Comparison of ENCODE assay signal across 27 cellular contexts in the genomic region with DNA sequence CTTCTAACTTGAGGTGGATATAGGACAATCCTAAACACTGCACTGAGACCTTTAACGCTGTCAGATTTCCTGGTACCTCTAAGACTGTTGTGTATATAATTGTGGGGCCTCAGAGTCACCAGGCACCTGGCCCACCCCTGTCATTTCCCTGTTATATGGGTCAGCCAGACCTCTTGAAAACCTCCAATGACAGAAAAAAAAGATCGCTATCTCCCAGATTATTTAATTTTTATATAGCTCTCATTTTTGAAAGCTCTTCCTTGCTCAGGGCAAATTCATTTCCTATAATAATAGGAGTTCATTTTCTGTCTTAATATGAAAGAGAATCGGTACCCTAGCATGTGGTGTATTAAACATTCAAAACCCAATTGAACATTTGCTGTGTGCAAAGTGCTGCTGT. TPM values are rescaled to one million over a fixed set of nuclear protein-coding genes. Genes with fewer than 3 reads are reported as not detected.
A peak's percentile ranks its signal among the peaks of the same experiment; 100 is the strongest.
DNase-seq lines count a peak whose midpoint lies in the region; ATAC-seq and TF ChIP-seq lines count a peak whose summit lies in the region.
"Had no signal": no experiment of that assay in that cellular context is flagged by ENCODE, and none has a peak within 500 bp of the region (broad histone marks: within the 10 kb centered on the region; RNA-seq: fewer than 3 reads in every experiment).

No MANE protein-coding gene starts in this region.

- H3K27ac ChIP-seq in cardiac muscle cell (peak overlapping the region; percentile 50), mesenchymal stem cell (ENCODE audit: low read length, poor library complexity, severe bottlenecking) (peak overlapping the region; percentile 27), SJCRH30 (no peak overlapping the region)
- H3K27ac ChIP-seq: BLaER1 had no signal

- DNase-seq in cardiac muscle cell (ENCODE audit: low read depth in 1 of 2, low spot score in 1 of 2) (no peak), left ventricle myocardium superior (no peak), SK-N-DZ (ENCODE audit: low spot score) (peak; percentile 15), mesenchymal stem cell (no peak), SJCRH30 (no peak), sciatic nerve (ENCODE audit: low spot score) (no peak)
- DNase-seq: 8988T; ACHN; BE2C; C1 segment of cervical spinal cord; CD4-positive, alpha-beta memory T cell; CD4-positive, CD25-positive, alpha-beta regulatory T cell; CD8-positive, alpha-beta memory T cell; COR-L47; DMS 273 treated with DMSO at 0.1 percent for 48 hours; DMS153; DMS53; DMS79; DND-41; EL; GDM1 had no signal

- no peak overlapping the region for H2BK15ac ChIP-seq in mesenchymal stem cell (ENCODE audit: low read depth, poor library complexity, severe bottlenecking)

- ATAC-seq in left ventricle myocardium superior: no peak
- no peak for ATAC-seq in sciatic nerve
- ATAC-seq: GM12878 had no signal

- no peak overlapping the region for H2BK5ac ChIP-seq in mesenchymal stem cell (ENCODE audit: low read depth, low read length, poor library complexity, severe bottlenecking)

- H3K18ac ChIP-seq in mesenchymal stem cell (ENCODE audit: low read depth in 1 of 2, low read length in 2 of 2): no peak overlapping the region

- WGBS in mesenchymal stem cell: 50% methylated on average over 2 of the region's 3 CpGs

- TF ChIP-seq CTCF in cardiac muscle cell (IDR thresholded peaks at IDR 0.05; ENCODE audit: low read depth, low read length): no peak

- no peak overlapping the region for H4K91ac ChIP-seq in mesenchymal stem cell (ENCODE audit: low read length)

- no peak overlapping the region for H2BK12ac ChIP-seq in mesenchymal stem cell (ENCODE audit: low read length in 2 of 2)

- no peak overlapping the region for H3K9ac ChIP-seq in mesenchymal stem cell (ENCODE audit: low read length)
- H3K9ac ChIP-seq: BLaER1 had no signal

- H2AK5ac ChIP-seq in mesenchymal stem cell (ENCODE audit: low read length, severe bottlenecking): peak overlapping the region; percentile 76

- no peak overlapping the region for H2BK120ac ChIP-seq in mesenchymal stem cell (ENCODE audit: low read depth, low read length)

- no peak overlapping the region for H3K4ac ChIP-seq in mesenchymal stem cell (ENCODE audit: low read depth in 1 of 2, low read length in 2 of 2)

- no peak overlapping the region for H2AFZ ChIP-seq in mesenchymal stem cell (ENCODE audit: low read depth, low read length)

- H3K36me3 ChIP-seq in cardiac muscle cell (peaks cover 33% of the 10 kb centered on the region), mesenchymal stem cell (ENCODE audit: control insufficient read depth in 1 of 2, insufficient read depth in 2 of 2, low read depth in 1 of 2, low read length in 2 of 2) (no peaks in the 10 kb centered on the region), SJCRH30 (no peaks in the 10 kb centered on the region)
- H3K36me3 ChIP-seq: BE2C, BLaER1 had no signal

- H3K4me3 ChIP-seq in cardiac muscle cell: no peak overlapping the region
- H3K4me3 ChIP-seq in mesenchymal stem cell (ENCODE audit: insufficient read depth in 1 of 2, low read depth in 1 of 2, low read length in 2 of 2): no peak overlapping the region
- no peak overlapping the region for H3K4me3 ChIP-seq in SJCRH30
- H3K4me3 ChIP-seq: BLaER1, GM12878 had no signal

- H3K14ac ChIP-seq in mesenchymal stem cell (ENCODE audit: low read length in 2 of 2): no peak overlapping the region

- H3K9me3 ChIP-seq in cardiac muscle cell (ENCODE audit: low read depth) (no peaks in the 10 kb centered on the region), mesenchymal stem cell (ENCODE audit: control insufficient read depth, low read length) (no peaks in the 10 kb centered on the region), SJCRH30 (replicated peaks) (no peaks in the 10 kb centered on the region)
- H3K9me3 ChIP-seq: BE2C, BLaER1 had no signal

- no peak overlapping the region for H3K4me2 ChIP-seq in mesenchymal stem cell (ENCODE audit: low read length, poor library complexity, severe bottlenecking)

- peaks cover 6% of the 10 kb centered on the region for H3K4me1 ChIP-seq in cardiac muscle cell (ENCODE audit: low read depth)
- H3K4me1 ChIP-seq in mesenchymal stem cell (ENCODE audit: control insufficient read depth, insufficient read depth, low read depth, low read length): no peaks in the 10 kb centered on the region
- H3K4me1 ChIP-seq in SJCRH30: no peaks in the 10 kb centered on the region

- no peaks in the 10 kb centered on the region for H3K27me3 ChIP-seq in cardiac muscle cell
- no peaks in the 10 kb centered on the region for H3K27me3 ChIP-seq in mesenchymal stem cell (ENCODE audit: control insufficient read depth in 1 of 2, insufficient read depth in 1 of 2, low read length in 2 of 2)
- no peaks in the 10 kb centered on the region for H3K27me3 ChIP-seq in SJCRH30
- H3K27me3 ChIP-seq: BE2C, BLaER1 had no signal

- no peak overlapping the region for H3K23ac ChIP-seq in mesenchymal stem cell (ENCODE audit: low read length in 2 of 2)

- H3K79me1 ChIP-seq in mesenchymal stem cell (replicated peaks; ENCODE audit: low read length, poor library complexity, severe bottlenecking): no peaks in the 10 kb centered on the region

- no peak overlapping the region for H4K8ac ChIP-seq in mesenchymal stem cell (ENCODE audit: low read length)

- intact Hi-C loops in left ventricle myocardium superior (cut with micrococcal nuclease): no loop called here
- intact Hi-C loops in sciatic nerve (cut with DNase I): no loop called here

RNA-seq across cellular contexts. Expression of a gene that starts 56.7 kb away (rescaled TPM):
- total RNA-seq in cardiac muscle cell: not detected in 2 replicates
- polyA plus RNA-seq in cardiac muscle cell: not detected in 2 replicates
- not detected for total RNA-seq in left ventricle myocardium superior
- polyA plus RNA-seq in SK-N-DZ (2014; cell fraction: cytosol; rRNA removed): not detected in 2 replicates
- not detected in 2 replicates for polyA plus RNA-seq in SK-N-DZ (2014; cell fraction: nucleus; rRNA removed)
- not detected for polyA plus RNA-seq in mesenchymal stem cell (2013, experiment 1 of 2)
- polyA plus RNA-seq in mesenchymal stem cell (2013, experiment 2 of 2): not detected
- total RNA-seq in SJCRH30 (2014; rRNA removed; shearing (Covaris generic)): not detected in 2 replicates
- total RNA-seq in sciatic nerve: not detected
- total RNA-seq: A673; CD4-positive, alpha-beta memory T cell; CD4-positive, CD25-positive, alpha-beta regulatory T cell; CD8-positive, alpha-beta memory T cell; G401; GM12878 had no signal
- polyA plus RNA-seq: AG04450; CD14-positive monocyte; CD4-positive, alpha-beta memory T cell; CD4-positive, CD25-positive, alpha-beta regulatory T cell; CD8-positive, alpha-beta memory T cell had no signal
